In genomic region chr11:124249869-124250268, GRCh38 we compare ENCODE assay signal across 13 cellular contexts. TPM values are rescaled to one million over a fixed set of nuclear protein-coding genes. Genes with fewer than 3 reads are reported as not detected.
"Had no signal": no experiment of that assay in that cellular context is flagged by ENCODE, and none has a peak within 500 bp of the region (broad histone marks: within the 10 kb centered on the region; RNA-seq: fewer than 3 reads in every experiment).

No MANE protein-coding gene starts in this region.

RNA-seq across cellular contexts. Expression of gene OR8G5, which starts 6.3 kb away (rescaled TPM):
- total RNA-seq: activated CD4-positive, alpha-beta memory T cell treated with anti-CD3 and anti-CD28 coated beads, Interleukin-2, amount 10 ng/mL, durations not matched to agents 7 days and 5 days; activated CD4-positive, alpha-beta T cell treated with anti-CD3 and anti-CD28 coated beads for 36 hours; activated CD4-positive, alpha-beta T cell treated with anti-CD3 and anti-CD28 coated beads, Interleukin-2, amount 10 ng/mL, durations not matched to agents 7 days and 5 days; activated CD8-positive, alpha-beta memory T cell treated with anti-CD3 and anti-CD28 coated beads, Interleukin-2, amount 10 ng/mL, durations not matched to agents 7 days and 5 days; activated CD8-positive, alpha-beta T cell treated with anti-CD3 and anti-CD28 coated beads, Interleukin-2, amount 10 ng/mL, durations not matched to agents 7 days and 5 days; activated naive CD8-positive, alpha-beta T cell treated with anti-CD3 and anti-CD28 coated beads, Interleukin-2, amount 10 ng/mL, durations not matched to agents 7 days and 5 days; activated T-helper 2 cell treated with anti-CD3 and anti-CD28 coated beads, Interferon-gamma antibody, Interleukin-2, Interleukin-4, amounts not matched to agents 10 μg/mL and 5 μg/mL and 100 μg/mL, durations not matched to agents 14 hours and 24 hours and 36 hours; ascending aorta; bronchial epithelial cell; cardiac muscle cell; WTC11 had no signal
- polyA plus RNA-seq: adipose tissue, cardiac muscle cell had no signal

RNA-seq across cellular contexts. Expression of gene OR8G1, which starts 9.0 kb away (rescaled TPM):
- total RNA-seq: activated CD4-positive, alpha-beta memory T cell treated with anti-CD3 and anti-CD28 coated beads, Interleukin-2, amount 10 ng/mL, durations not matched to agents 7 days and 5 days; activated CD4-positive, alpha-beta T cell treated with anti-CD3 and anti-CD28 coated beads for 36 hours; activated CD4-positive, alpha-beta T cell treated with anti-CD3 and anti-CD28 coated beads, Interleukin-2, amount 10 ng/mL, durations not matched to agents 7 days and 5 days; activated CD8-positive, alpha-beta memory T cell treated with anti-CD3 and anti-CD28 coated beads, Interleukin-2, amount 10 ng/mL, durations not matched to agents 7 days and 5 days; activated CD8-positive, alpha-beta T cell treated with anti-CD3 and anti-CD28 coated beads, Interleukin-2, amount 10 ng/mL, durations not matched to agents 7 days and 5 days; activated naive CD8-positive, alpha-beta T cell treated with anti-CD3 and anti-CD28 coated beads, Interleukin-2, amount 10 ng/mL, durations not matched to agents 7 days and 5 days; activated T-helper 2 cell treated with anti-CD3 and anti-CD28 coated beads, Interferon-gamma antibody, Interleukin-2, Interleukin-4, amounts not matched to agents 10 μg/mL and 5 μg/mL and 100 μg/mL, durations not matched to agents 14 hours and 24 hours and 36 hours; ascending aorta; bronchial epithelial cell; cardiac muscle cell; chondrocyte; WTC11 had no signal
- polyA plus RNA-seq: adipose tissue, cardiac muscle cell had no signal
